In genomic region chr3:32421991-32422859, GRCh38 we compare ENCODE assay signal across 8 cellular contexts. TPM values are rescaled to one million over a fixed set of nuclear protein-coding genes. Genes with fewer than 3 reads are reported as not detected.
DNase-seq lines count a peak whose midpoint lies in the region; ATAC-seq and TF ChIP-seq lines count a peak whose summit lies in the region.

No MANE protein-coding gene starts in this region.

- TF ChIP-seq CTCF in chondrocyte (IDR thresholded peaks at IDR 0.05) = no peak

- H3K4me3 Mint-ChIP-seq in chondrocyte (ENCODE audit: unreplicated experiment) = peak overlapping the region; percentile 2
- no peak overlapping the region for H3K4me3 Mint-ChIP-seq in activated T-cell treated with anti-CD3 and anti-CD28 coated beads, Interleukin-2, amount 50 U/mL, for 4 hours

- peaks cover 1% of the 10 kb centered on the region for H3K36me3 Mint-ChIP-seq in chondrocyte (ENCODE audit: low read depth)
- peaks cover 2% of the 10 kb centered on the region for H3K36me3 Mint-ChIP-seq in activated T-cell treated with anti-CD3 and anti-CD28 coated beads, Interleukin-2, amount 50 U/mL, for 4 hours (ENCODE audit: insufficient read depth)

- peak overlapping the region; percentile 87 for H3K27ac Mint-ChIP-seq in chondrocyte (ENCODE audit: unreplicated experiment)

- no peaks in the 10 kb centered on the region for H3K27me3 Mint-ChIP-seq in chondrocyte (ENCODE audit: low read depth)
- H3K27me3 Mint-ChIP-seq in activated T-cell treated with anti-CD3 and anti-CD28 coated beads, Interleukin-2, amount 50 U/mL, for 4 hours (ENCODE audit: low read depth) = no peaks in the 10 kb centered on the region

- H3K9me3 ChIP-seq in aorta (ENCODE audit: control insufficient read depth, low read length) (no peaks in the 10 kb centered on the region), HAP-1 (peaks cover 1% of the 10 kb centered on the region)

- no peaks in the 10 kb centered on the region for H3K4me1 ChIP-seq in aorta (ENCODE audit: control insufficient read depth in 1 of 2, insufficient read depth in 2 of 2, low read length in 2 of 2)
- no peaks in the 10 kb centered on the region for H3K4me1 ChIP-seq in HAP-1

- in situ Hi-C loops in HAP-1 (cut with MboI; ENCODE audit: low sequenced_read_pairs) = no loop called here

- H3K9me3 Mint-ChIP-seq in chondrocyte (ENCODE audit: low read depth) = peaks cover 7% of the 10 kb centered on the region
- H3K9me3 Mint-ChIP-seq in activated T-cell treated with anti-CD3 and anti-CD28 coated beads, Interleukin-2, amount 50 U/mL, for 4 hours = no peaks in the 10 kb centered on the region

- H3K4me1 Mint-ChIP-seq in chondrocyte (ENCODE audit: low read depth) = peaks cover 41% of the 10 kb centered on the region
- peaks cover 92% of the 10 kb centered on the region for H3K4me1 Mint-ChIP-seq in activated T-cell treated with anti-CD3 and anti-CD28 coated beads, Interleukin-2, amount 50 U/mL, for 4 hours (ENCODE audit: low read depth)

- peak; percentile 86 for ATAC-seq in aorta (ENCODE audit: low FRiP score)
- ATAC-seq in activated T-cell treated with anti-CD3 and anti-CD28 coated beads, Interleukin-2, amount 50 U/mL, for 4 hours = no peak

- H3K4me3 ChIP-seq in aorta (ENCODE audit: low read length in 2 of 2) (no peak overlapping the region), HAP-1 (no peak overlapping the region)

- H3K27me3 ChIP-seq in aorta (ENCODE audit: control insufficient read depth in 1 of 2, insufficient read depth in 2 of 2, low read length in 1 of 2) = no peaks in the 10 kb centered on the region
- H3K27me3 ChIP-seq in HAP-1 (ENCODE audit: low read depth) = no peaks in the 10 kb centered on the region

- peak overlapping the region in 1 of 2 donors; percentile 21 for H3K27ac ChIP-seq in aorta (ENCODE audit: low read depth in 1 of 2, low read length in 2 of 2)

- WGBS in aorta, 2 donors = 10% methylated on average over 10 of the region's 10 CpGs

- intact Hi-C loops in aorta (cut with DNase I) = no loop called here

- H3K36me3 ChIP-seq in aorta (ENCODE audit: control insufficient read depth in 1 of 2, insufficient read depth in 2 of 2, low read length in 1 of 2) (no peaks in the 10 kb centered on the region), HAP-1 (replicated peaks) (no peaks in the 10 kb centered on the region)

- DNase-seq in NCI-H510A treated with DMSO at 0.1 percent for 48 hours (lab: John Stamatoyannopoulos, UW) (peak; percentile 17), NCI-H510A (lab: John Stamatoyannopoulos, UW) (no peak), NCI-H69 (lab: John Stamatoyannopoulos, UW) (peak; percentile 93), chondrocyte (ENCODE audit: low spot score) (no peak), medulla oblongata (ENCODE audit: extremely low spot score) (peak; percentile 63), aorta (peak; percentile 93), HAP-1 (ENCODE audit: low spot score in 2 of 2) (no peak)
- no peak for DNase-seq in activated T-cell treated with anti-CD3 and anti-CD28 coated beads, Interleukin-2, amount 50 U/mL, for 4 hours

RNA-seq across cellular contexts. Expression of gene CMTM7, which starts 30.6 kb away (rescaled TPM):
- total RNA-seq in chondrocyte = 8.8 to 10.6 TPM (median 9.3 TPM) in 3 replicates
- total RNA-seq in aorta = 10 to 100 TPM; 11.8 to 17.3 TPM
- 1 to 10 TPM; 2.0 to 5.0 TPM for polyA plus RNA-seq in aorta
- 10 to 100 TPM; 19.1 to 23.2 (median 21.3) TPM for total RNA-seq in activated T-cell treated with anti-CD3 and anti-CD28 coated beads, Interleukin-2, amount 50 U/mL, for 4 hours

Comparison
In these comparisons a context has a peak if more than half of its experiments do, and no peak if none do; other contexts are left out.
1. DNase-seq: peak in NCI-H510A treated with DMSO at 0.1 percent for 48 hours (single experiment), NCI-H69 (single experiment), medulla oblongata (single experiment) and aorta (2 of 2); none in NCI-H510A (single experiment), chondrocyte (single experiment), HAP-1 (0 of 2) and activated T-cell treated with anti-CD3 and anti-CD28 coated beads, Interleukin-2, amount 50 U/mL, for 4 hours (single experiment).